ENCODE assay signal across 18 cellular contexts in the genomic region with DNA sequence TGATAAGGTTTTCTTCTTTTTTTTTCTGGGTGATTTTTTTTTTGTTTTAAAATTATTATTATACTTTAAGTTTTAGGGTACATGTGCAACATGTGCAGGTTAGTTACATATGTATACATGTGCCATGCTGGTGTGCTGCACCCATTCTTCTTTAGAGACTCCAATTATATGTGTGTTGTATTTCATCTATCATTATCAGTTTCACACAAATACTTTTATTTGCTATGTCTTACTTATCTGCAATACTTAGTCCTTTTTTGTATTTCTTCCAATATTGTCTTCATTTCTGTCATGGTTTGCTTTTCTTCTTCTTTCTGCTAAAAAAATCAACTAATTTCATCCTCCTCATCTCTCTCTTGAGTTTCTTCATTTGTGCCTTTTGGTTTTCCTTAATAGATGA. TPM values are rescaled to one million over a fixed set of nuclear protein-coding genes. Genes with fewer than 3 reads are reported as not detected.
DNase-seq lines count a peak whose midpoint lies in the region; ATAC-seq and TF ChIP-seq lines count a peak whose summit lies in the region.
"Had no signal": no experiment of that assay in that cellular context is flagged by ENCODE, and none has a peak within 500 bp of the region (broad histone marks: within the 10 kb centered on the region; RNA-seq: fewer than 3 reads in every experiment).

No MANE protein-coding gene starts in this region.

- no peaks in the 10 kb centered on the region for H3K4me1 ChIP-seq in HEK293 (ENCODE audit: control insufficient read depth, insufficient read depth, low read length)
- H3K4me1 ChIP-seq: Caco-2 had no signal

- H3K4me3 ChIP-seq in HEK293 (ENCODE audit: low read depth, low read length) = no peak overlapping the region
- H3K4me3 ChIP-seq: A549; BLaER1 treated with 17β-estradiol and CSF1 and Interleukin-3, amounts not matched to agents 10 nM and 100 nM had no signal

- no peak for TF ChIP-seq CTCF in HEK293 (tag by site-specific recombination; IDR thresholded peaks at IDR 0.05)

- H3K27ac ChIP-seq in HEK293 (ENCODE audit: extremely low read depth, low read depth, low read length) = no peak overlapping the region
- H3K27ac ChIP-seq: 22Rv1; A549; BLaER1 treated with 17β-estradiol and CSF1 and Interleukin-3, amounts not matched to agents 10 nM and 100 nM; C4-2B had no signal

- peak; percentile 18 for DNase-seq in DMS53 (lab: John Stamatoyannopoulos, UW)
- DNase-seq in DMS53 treated with DMSO at 0.1 percent for 48 hours (lab: John Stamatoyannopoulos, UW; ENCODE audit: unreplicated experiment) = no peak
- peak; percentile 0 for DNase-seq in amniotic epithelial cell (ENCODE audit: low read depth)
- no peak for DNase-seq in dermis blood vessel endothelial cell
- DNase-seq: AML-193; Caco-2; Calu3; CD4-positive, alpha-beta T cell; CD8-positive, alpha-beta T cell; DMS79 treated with DMSO at 0.1 percent for 48 hours; GF-D8 had no signal

- CTCF ChIA-PET in HEK293 (lab: Yijun Ruan, JAX) = no interaction called here

- H3K36me3 ChIP-seq in HEK293 (ENCODE audit: control insufficient read depth in 2 of 2, insufficient read depth in 1 of 2, low read length in 2 of 2) = no peaks in the 10 kb centered on the region
- H3K36me3 ChIP-seq: BLaER1 treated with 17β-estradiol and CSF1 and Interleukin-3, amounts not matched to agents 10 nM and 100 nM had no signal

- no peaks in the 10 kb centered on the region for H3K9me3 ChIP-seq in HEK293 (ENCODE audit: control insufficient read depth, insufficient read depth, low read depth, low read length)

- no peak for ATAC-seq in GM19351 (IDR thresholded peaks at IDR 0.05; ENCODE audit: unreplicated experiment)
- ATAC-seq: A549; CD8-positive, alpha-beta T cell had no signal

- POLR2A ChIA-PET in HEK293 (lab: Yijun Ruan, JAX) = no interaction called here

TF ChIP-seq in HEK293, 187 proteins besides CTCF, POLR2A, EP300 and RAD21:
- TF ChIP-seq KLF7 (tag by site-specific recombination; IDR thresholded peaks at IDR 0.05; ENCODE audit: borderline replicate concordance) (no peak), SETDB1 (IDR thresholded peaks at IDR 0.05; ENCODE audit: insufficient read length, low read length) (peak; percentile 76), ZSCAN18 (tag by site-specific recombination; IDR thresholded peaks at IDR 0.05) (no peak), ZNF626 (tag by site-specific recombination; IDR thresholded peaks at IDR 0.05) (0 out of 2 replicates have a peak, but pooled peaks have one; percentile 32), ZNF133 (tag by site-specific recombination; IDR thresholded peaks at IDR 0.05) (peak; percentile 93), ZNF19 (tag by site-specific recombination; IDR thresholded peaks at IDR 0.05; ENCODE audit: low read depth) (no peak)
- TF ChIP-seq, protein P1, sequence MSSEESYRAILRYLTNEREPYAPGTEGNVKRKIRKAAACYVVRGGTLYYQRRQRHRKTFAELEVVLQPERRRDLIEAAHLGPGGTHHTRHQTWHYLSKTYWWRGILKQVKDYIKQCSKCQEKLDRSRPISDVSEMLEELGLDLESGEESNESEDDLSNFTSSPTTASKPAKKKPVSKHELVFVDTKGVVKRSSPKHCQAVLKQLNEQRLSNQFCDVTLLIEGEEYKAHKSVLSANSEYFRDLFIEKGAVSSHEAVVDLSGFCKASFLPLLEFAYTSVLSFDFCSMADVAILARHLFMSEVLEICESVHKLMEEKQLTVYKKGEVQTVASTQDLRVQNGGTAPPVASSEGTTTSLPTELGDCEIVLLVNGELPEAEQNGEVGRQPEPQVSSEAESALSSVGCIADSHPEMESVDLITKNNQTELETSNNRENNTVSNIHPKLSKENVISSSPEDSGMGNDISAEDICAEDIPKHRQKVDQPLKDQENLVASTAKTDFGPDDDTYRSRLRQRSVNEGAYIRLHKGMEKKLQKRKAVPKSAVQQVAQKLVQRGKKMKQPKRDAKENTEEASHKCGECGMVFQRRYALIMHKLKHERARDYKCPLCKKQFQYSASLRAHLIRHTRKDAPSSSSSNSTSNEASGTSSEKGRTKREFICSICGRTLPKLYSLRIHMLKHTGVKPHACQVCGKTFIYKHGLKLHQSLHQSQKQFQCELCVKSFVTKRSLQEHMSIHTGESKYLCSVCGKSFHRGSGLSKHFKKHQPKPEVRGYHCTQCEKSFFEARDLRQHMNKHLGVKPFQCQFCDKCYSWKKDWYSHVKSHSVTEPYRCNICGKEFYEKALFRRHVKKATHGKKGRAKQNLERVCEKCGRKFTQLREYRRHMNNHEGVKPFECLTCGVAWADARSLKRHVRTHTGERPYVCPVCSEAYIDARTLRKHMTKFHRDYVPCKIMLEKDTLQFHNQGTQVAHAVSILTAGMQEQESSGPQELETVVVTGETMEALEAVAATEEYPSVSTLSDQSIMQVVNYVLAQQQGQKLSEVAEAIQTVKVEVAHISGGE (tag by site-specific recombination; conservative IDR thresholded peaks at IDR 0.05; ENCODE audit: low read depth) = no peak

RNA-seq across cellular contexts. Expression of gene PDE4B, which starts 3.9 kb away (rescaled TPM):
- total RNA-seq in dermis blood vessel endothelial cell = 156 and 222 TPM in 2 replicates
- total RNA-seq: A172, Caco-2 had no signal

Comparison
In these comparisons a context has a peak if more than half of its experiments do, and no peak if none do; other contexts are left out.
1. DNase-seq: peak in DMS53 (single experiment) and amniotic epithelial cell (single experiment); none in DMS53 treated with DMSO at 0.1 percent for 48 hours (single experiment) and dermis blood vessel endothelial cell (single experiment).